ENCODE assay signal across 9 cellular contexts in the genomic region with DNA sequence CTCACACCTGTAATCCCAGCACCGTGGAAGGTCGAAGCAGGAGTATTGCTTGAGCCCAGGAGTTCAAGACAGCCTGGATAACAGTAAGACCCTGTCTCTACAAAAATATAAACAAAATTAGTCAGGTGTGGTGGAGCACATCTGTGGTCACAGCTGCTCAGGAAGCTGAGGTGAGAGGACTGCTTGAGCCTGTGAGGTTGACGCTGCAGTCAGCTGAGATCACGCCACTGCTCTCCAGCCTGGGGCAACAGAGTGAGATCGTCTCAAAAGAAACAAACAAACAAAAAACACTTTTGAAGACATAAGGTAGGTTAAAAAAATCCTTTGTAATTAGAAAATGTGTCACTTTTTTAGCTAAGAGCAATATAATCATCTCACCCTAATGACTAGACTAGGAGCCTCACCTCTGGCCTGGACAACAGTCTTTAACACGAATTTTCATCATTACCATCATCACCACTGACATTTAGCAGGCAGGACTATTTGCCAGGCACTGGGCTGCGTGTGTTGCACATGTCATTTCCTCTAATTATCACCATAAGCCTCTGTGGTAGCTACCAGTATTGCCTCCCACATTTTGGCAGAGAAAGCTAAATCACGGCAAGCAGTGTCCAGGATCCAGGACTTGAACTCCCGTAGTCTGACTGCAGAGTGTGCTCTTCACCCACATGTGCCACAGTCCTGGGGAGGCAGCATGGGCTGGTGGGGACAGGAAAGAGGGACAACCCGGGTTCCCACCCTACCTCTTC. TPM values are rescaled to one million over a fixed set of nuclear protein-coding genes. Genes with fewer than 3 reads are reported as not detected.
A peak's percentile ranks its signal among the peaks of the same experiment; 100 is the strongest.
DNase-seq lines count a peak whose midpoint lies in the region; ATAC-seq and TF ChIP-seq lines count a peak whose summit lies in the region.
"Had no signal": no experiment of that assay in that cellular context is flagged by ENCODE, and none has a peak within 500 bp of the region (broad histone marks: within the 10 kb centered on the region; RNA-seq: fewer than 3 reads in every experiment).

No MANE protein-coding gene starts in this region.

- H3K14ac ChIP-seq in mesenchymal stem cell (ENCODE audit: low read length in 2 of 2) = no peak overlapping the region

- TF ChIP-seq POLR2A in breast epithelium (IDR thresholded peaks at IDR 0.05) = no peak

- H3K36me3 ChIP-seq in mesenchymal stem cell (ENCODE audit: control insufficient read depth in 1 of 2, insufficient read depth in 2 of 2, low read depth in 1 of 2, low read length in 2 of 2) (peaks cover 19 to 83% of the 10 kb centered on the region in 2 experiments), breast epithelium (peaks cover 6% of the 10 kb centered on the region)

- H3K4me1 ChIP-seq in mesenchymal stem cell (ENCODE audit: control insufficient read depth, insufficient read depth, low read depth, low read length) (peaks cover 5% of the 10 kb centered on the region), breast epithelium (no peaks in the 10 kb centered on the region)

- H3K4me3 ChIP-seq in mesenchymal stem cell (ENCODE audit: insufficient read depth in 1 of 2, low read depth in 1 of 2, low read length in 2 of 2) (no peak overlapping the region), breast epithelium (no peak overlapping the region)

- no peak overlapping the region for H2BK120ac ChIP-seq in mesenchymal stem cell (ENCODE audit: low read depth, low read length)

- no peak overlapping the region for H4K8ac ChIP-seq in mesenchymal stem cell (ENCODE audit: low read length)

- no peak for DNase-seq in mesenchymal stem cell
- DNase-seq in breast epithelium (ENCODE audit: low spot score in 2 of 2) = no peak
- no peak for DNase-seq in cortex of kidney (lab: John Stamatoyannopoulos, UW)
- DNase-seq in cerebellar cortex (ENCODE audit: low spot score) = no peak
- no peak for DNase-seq in amygdala (lab: John Stamatoyannopoulos, UW)
- DNase-seq: erythroblast had no signal

- 92% methylated on average over 9 of the region's 10 CpGs for WGBS in mesenchymal stem cell

- peak; percentile 97 for ATAC-seq in GM18502 (IDR thresholded peaks at IDR 0.05; ENCODE audit: poor library complexity, unreplicated experiment)
- ATAC-seq in GM21447 (IDR thresholded peaks at IDR 0.05; ENCODE audit: unreplicated experiment) = peak; percentile 98
- peak; percentile 97 for ATAC-seq in HG03460 (IDR thresholded peaks at IDR 0.05; ENCODE audit: unreplicated experiment)

- H3K27me3 ChIP-seq in mesenchymal stem cell (ENCODE audit: control insufficient read depth in 1 of 2, insufficient read depth in 1 of 2, low read length in 2 of 2) = no peaks in the 10 kb centered on the region
- no peaks in the 10 kb centered on the region for H3K27me3 ChIP-seq in breast epithelium

- H2BK12ac ChIP-seq in mesenchymal stem cell (ENCODE audit: low read length in 2 of 2) = no peak overlapping the region

- H2AK5ac ChIP-seq in mesenchymal stem cell (ENCODE audit: low read length, severe bottlenecking) = peak overlapping the region; percentile 8

- H2AFZ ChIP-seq in mesenchymal stem cell (ENCODE audit: low read depth, low read length) = no peak overlapping the region

- no peak overlapping the region for H3K9ac ChIP-seq in mesenchymal stem cell (ENCODE audit: low read length)

- H2BK15ac ChIP-seq in mesenchymal stem cell (ENCODE audit: low read depth, poor library complexity, severe bottlenecking) = no peak overlapping the region

- intact Hi-C loops in breast epithelium (cut with DNase I; ENCODE audit: low total_unique reads) = no loop called here

- H3K18ac ChIP-seq in mesenchymal stem cell (ENCODE audit: low read depth in 1 of 2, low read length in 2 of 2) = no peak overlapping the region

- no peak overlapping the region for H2BK5ac ChIP-seq in mesenchymal stem cell (ENCODE audit: low read depth, low read length, poor library complexity, severe bottlenecking)

- no peak overlapping the region for H3K4ac ChIP-seq in mesenchymal stem cell (ENCODE audit: low read depth in 1 of 2, low read length in 2 of 2)

- no peak overlapping the region for H3K4me2 ChIP-seq in mesenchymal stem cell (ENCODE audit: low read length, poor library complexity, severe bottlenecking)

- no peaks in the 10 kb centered on the region for H3K79me1 ChIP-seq in mesenchymal stem cell (replicated peaks; ENCODE audit: low read length, poor library complexity, severe bottlenecking)

- H4K91ac ChIP-seq in mesenchymal stem cell (ENCODE audit: low read length) = no peak overlapping the region

- H3K27ac ChIP-seq in mesenchymal stem cell (ENCODE audit: low read length, poor library complexity, severe bottlenecking) = no peak overlapping the region
- peak overlapping the region in 1 of 2 donors; percentile 46 for H3K27ac ChIP-seq in breast epithelium

- no peak overlapping the region for H3K23ac ChIP-seq in mesenchymal stem cell (ENCODE audit: low read length in 2 of 2)

- TF ChIP-seq CTCF in breast epithelium (IDR thresholded peaks at IDR 0.05) = no peak

- H3K9me3 ChIP-seq in mesenchymal stem cell (ENCODE audit: control insufficient read depth, low read length) = no peaks in the 10 kb centered on the region
- H3K9me3 ChIP-seq in breast epithelium = no peaks in the 10 kb centered on the region

RNA-seq across cellular contexts. Expression of a gene that starts 4.6 kb away (rescaled TPM):
- 0.03 TPM for polyA plus RNA-seq in mesenchymal stem cell (2013, experiment 1 of 2)
- 0.10 TPM for polyA plus RNA-seq in mesenchymal stem cell (2013, experiment 2 of 2)
- under 1 TPM in 2 of 3 donors, not detected in 1; 0.16 to 0.33 TPM for total RNA-seq in breast epithelium

RNA-seq across cellular contexts. Expression of a gene that starts 46.5 kb away (rescaled TPM):
- polyA plus RNA-seq in mesenchymal stem cell (2013, experiment 1 of 2) = 29.9 TPM
- 31.3 TPM for polyA plus RNA-seq in mesenchymal stem cell (2013, experiment 2 of 2)
- 100 to 1,000 TPM; 148 to 334 (median 278) TPM for total RNA-seq in breast epithelium
